ENCODE assay signal across 7 cellular contexts in genomic region chr6:45677381-45677992, GRCh38.
DNase-seq lines count a peak whose midpoint lies in the region; ATAC-seq lines count a peak whose summit lies in the region.

No MANE protein-coding gene starts in this region.

- peak overlapping the region; percentile 67 for H3K4me3 Mint-ChIP-seq in activated T-helper 2 cell treated with anti-CD3 and anti-CD28 coated beads, Interferon-gamma antibody, Interleukin-2, Interleukin-4, amounts not matched to agents 10 μg/mL and 5 μg/mL and 100 μg/mL, durations not matched to agents 14 hours and 24 hours and 36 hours (ENCODE audit: low read depth)
- H3K4me3 Mint-ChIP-seq in immature natural killer cell = peak overlapping the region; percentile 71 to 77 (median 75)
- H3K4me3 Mint-ChIP-seq in stimulated activated effector memory CD8-positive, alpha-beta T cell treated with anti-CD3 and anti-CD28 coated beads, Interleukin-12 subunit alpha, Interleukin-12 subunit beta, amount 100 ng/mL, for 72 hours = peak overlapping the region; percentile 64

- no peaks in the 10 kb centered on the region for H3K27me3 Mint-ChIP-seq in activated T-helper 2 cell treated with anti-CD3 and anti-CD28 coated beads, Interferon-gamma antibody, Interleukin-2, Interleukin-4, amounts not matched to agents 10 μg/mL and 5 μg/mL and 100 μg/mL, durations not matched to agents 14 hours and 24 hours and 36 hours (ENCODE audit: low read depth)
- H3K27me3 Mint-ChIP-seq in immature natural killer cell (ENCODE audit: low read depth in 3 of 3) = peaks cover 1 to 6% (median 3%) of the 10 kb centered on the region in 3 donors

- peak; percentile 40 for DNase-seq in NCI-H526 treated with DMSO at 0.1 percent for 48 hours (lab: John Stamatoyannopoulos, UW)
- DNase-seq in activated T-helper 2 cell treated with anti-CD3 and anti-CD28 coated beads, Interferon-gamma antibody, Interleukin-2, Interleukin-4, amounts not matched to agents 10 μg/mL and 5 μg/mL and 100 μg/mL, durations not matched to agents 14 hours and 24 hours and 36 hours (ENCODE audit: low spot score) = peak; percentile 63
- peak; percentile 53 to 58 (median 57) for DNase-seq in immature natural killer cell
- peak in 1 of 2 donors; percentile 70 for DNase-seq in stimulated activated effector memory CD8-positive, alpha-beta T cell treated with anti-CD3 and anti-CD28 coated beads, Interleukin-12 subunit alpha, Interleukin-12 subunit beta, amount 100 ng/mL, for 72 hours (ENCODE audit: low spot score in 2 of 2)
- no peak for DNase-seq in DMS114 treated with DMSO at 0.1 percent for 48 hours (lab: John Stamatoyannopoulos, UW; ENCODE audit: unreplicated experiment)

- ATAC-seq in GM18867 (IDR thresholded peaks at IDR 0.05; ENCODE audit: unreplicated experiment) = peak; percentile 63
- ATAC-seq in HG02678 (IDR thresholded peaks at IDR 0.05; ENCODE audit: unreplicated experiment) = peak; percentile 64
- ATAC-seq in stimulated activated effector memory CD8-positive, alpha-beta T cell treated with anti-CD3 and anti-CD28 coated beads, Interleukin-12 subunit alpha, Interleukin-12 subunit beta, amount 100 ng/mL, for 72 hours = peak; percentile 77

- peaks cover 35% of the 10 kb centered on the region for H3K4me1 Mint-ChIP-seq in activated T-helper 2 cell treated with anti-CD3 and anti-CD28 coated beads, Interferon-gamma antibody, Interleukin-2, Interleukin-4, amounts not matched to agents 10 μg/mL and 5 μg/mL and 100 μg/mL, durations not matched to agents 14 hours and 24 hours and 36 hours (ENCODE audit: low read depth)
- H3K4me1 Mint-ChIP-seq in immature natural killer cell = peaks cover 34 to 41% of the 10 kb centered on the region in 2 donors
- H3K4me1 Mint-ChIP-seq in stimulated activated effector memory CD8-positive, alpha-beta T cell treated with anti-CD3 and anti-CD28 coated beads, Interleukin-12 subunit alpha, Interleukin-12 subunit beta, amount 100 ng/mL, for 72 hours = peaks cover 37% of the 10 kb centered on the region

- H3K27ac Mint-ChIP-seq in activated T-helper 2 cell treated with anti-CD3 and anti-CD28 coated beads, Interferon-gamma antibody, Interleukin-2, Interleukin-4, amounts not matched to agents 10 μg/mL and 5 μg/mL and 100 μg/mL, durations not matched to agents 14 hours and 24 hours and 36 hours = peak overlapping the region; percentile 90
- H3K27ac Mint-ChIP-seq in immature natural killer cell = peak overlapping the region; percentile 41 to 90 (median 84)
- peak overlapping the region; percentile 75 for H3K27ac Mint-ChIP-seq in stimulated activated effector memory CD8-positive, alpha-beta T cell treated with anti-CD3 and anti-CD28 coated beads, Interleukin-12 subunit alpha, Interleukin-12 subunit beta, amount 100 ng/mL, for 72 hours

- intact Hi-C loops in activated T-helper 2 cell treated with anti-CD3 and anti-CD28 coated beads, Interferon-gamma antibody, Interleukin-2, Interleukin-4, amounts not matched to agents 10 μg/mL and 5 μg/mL and 100 μg/mL, durations not matched to agents 14 hours and 24 hours and 36 hours (cut with micrococcal nuclease) = loop anchor here (2.0 kb wide), 2 partner anchors 37 to 57 kb away; no protein-coding TSS in a partner anchor

- peaks cover 24% of the 10 kb centered on the region for H3K36me3 Mint-ChIP-seq in activated T-helper 2 cell treated with anti-CD3 and anti-CD28 coated beads, Interferon-gamma antibody, Interleukin-2, Interleukin-4, amounts not matched to agents 10 μg/mL and 5 μg/mL and 100 μg/mL, durations not matched to agents 14 hours and 24 hours and 36 hours (ENCODE audit: low read depth)
- peaks cover 0 to 3% (median 0%) of the 10 kb centered on the region in 3 donors for H3K36me3 Mint-ChIP-seq in immature natural killer cell
- H3K36me3 Mint-ChIP-seq in stimulated activated effector memory CD8-positive, alpha-beta T cell treated with anti-CD3 and anti-CD28 coated beads, Interleukin-12 subunit alpha, Interleukin-12 subunit beta, amount 100 ng/mL, for 72 hours = peaks cover 4% of the 10 kb centered on the region

- peaks cover 24% of the 10 kb centered on the region for H3K9me3 Mint-ChIP-seq in activated T-helper 2 cell treated with anti-CD3 and anti-CD28 coated beads, Interferon-gamma antibody, Interleukin-2, Interleukin-4, amounts not matched to agents 10 μg/mL and 5 μg/mL and 100 μg/mL, durations not matched to agents 14 hours and 24 hours and 36 hours
- H3K9me3 Mint-ChIP-seq in immature natural killer cell = peaks cover 0 to 5% (median 0%) of the 10 kb centered on the region in 6 donors
- peaks cover 3% of the 10 kb centered on the region for H3K9me3 Mint-ChIP-seq in stimulated activated effector memory CD8-positive, alpha-beta T cell treated with anti-CD3 and anti-CD28 coated beads, Interleukin-12 subunit alpha, Interleukin-12 subunit beta, amount 100 ng/mL, for 72 hours
